17 cellular contexts compared by ENCODE assay signal in genomic region chr22:45935573-45935972, GRCh38. TPM values are rescaled to one million over a fixed set of nuclear protein-coding genes. Genes with fewer than 3 reads are reported as not detected.
DNase-seq lines count a peak whose midpoint lies in the region; ATAC-seq and TF ChIP-seq lines count a peak whose summit lies in the region.
"Had no signal": no experiment of that assay in that cellular context is flagged by ENCODE, and none has a peak within 500 bp of the region (broad histone marks: within the 10 kb centered on the region; RNA-seq: fewer than 3 reads in every experiment).

No MANE protein-coding gene starts in this region.

- H3F3A ChIP-seq in SK-N-SH (replicated peaks; ENCODE audit: insufficient read depth) = peaks cover 3% of the 10 kb centered on the region

- TF ChIP-seq RAD21 in SK-N-SH (IDR thresholded peaks at IDR 0.05; ENCODE audit: low read length) = no peak

- H3K4me1 ChIP-seq in SK-N-SH (ENCODE audit: control insufficient read depth in 1 of 2, insufficient read depth in 2 of 2, low read depth in 1 of 2, low read length in 1 of 2) = peaks cover 5 to 10% of the 10 kb centered on the region in 2 experiments; a peak in 2 of 4 replicates

- WGBS in SK-N-SH (ENCODE audit: low lambda C conversion rate) = 53% methylated on average over 3 of the region's 6 CpGs

- H3K27me3 ChIP-seq in SK-N-SH (ENCODE audit: insufficient read depth) = no peaks in the 10 kb centered on the region

- POLR2A ChIA-PET in SK-N-SH (lab: Yijun Ruan, JAX) (no interaction called here), RWPE1 (lab: Yijun Ruan, JAX; ENCODE audit: low non-redundant PET) (no interaction called here)

- H3K27ac ChIP-seq in SK-N-SH (ENCODE audit: low read depth in 2 of 2, low read length in 1 of 2) (no peak overlapping the region), RWPE1 (peak overlapping the region; percentile 99), epithelial cell of prostate (peak overlapping the region; percentile 81)
- H3K27ac ChIP-seq: 22Rv1 had no signal

- H3K27me3 Mint-ChIP-seq in stimulated activated naive B cell treated with anti-CD40 and anti-IgM and Interleukin-4, amounts not matched to agents 10 μg/mL and 1 μg/mL and 100 μg/mL, for 72 hours = peaks cover 39 to 52% of the 10 kb centered on the region in 2 donors

- no peak overlapping the region for H3K9ac ChIP-seq in SK-N-SH

- H3K27ac Mint-ChIP-seq in stimulated activated naive B cell treated with anti-CD40 and anti-IgM and Interleukin-4, amounts not matched to agents 10 μg/mL and 1 μg/mL and 100 μg/mL, for 72 hours = peak overlapping the region; percentile 25
- no peak overlapping the region for H3K27ac Mint-ChIP-seq in stimulated activated effector memory CD8-positive, alpha-beta T cell treated with anti-CD3 and anti-CD28 coated beads, Interleukin-12 subunit alpha, Interleukin-12 subunit beta, amount 100 ng/mL, for 72 hours
- H3K27ac Mint-ChIP-seq: CD4-positive, CD25-positive, alpha-beta regulatory T cell; GM23338 had no signal

- no peak overlapping the region for H2AFZ ChIP-seq in SK-N-SH (ENCODE audit: low read depth)
- H2AFZ ChIP-seq: GM23338 had no signal

- H3K36me3 ChIP-seq in SK-N-SH (replicated peaks in 1 of 2; ENCODE audit: control insufficient read depth in 1 of 2, insufficient read depth in 2 of 2, low read length in 1 of 2) = no peaks in the 10 kb centered on the region

- H3K4me1 Mint-ChIP-seq in stimulated activated naive B cell treated with anti-CD40 and anti-IgM and Interleukin-4, amounts not matched to agents 10 μg/mL and 1 μg/mL and 100 μg/mL, for 72 hours = peaks cover 1 to 7% of the 10 kb centered on the region in 2 donors
- H3K4me1 Mint-ChIP-seq in stimulated activated effector memory CD8-positive, alpha-beta T cell treated with anti-CD3 and anti-CD28 coated beads, Interleukin-12 subunit alpha, Interleukin-12 subunit beta, amount 100 ng/mL, for 72 hours = peaks cover 5% of the 10 kb centered on the region
- H3K4me1 Mint-ChIP-seq: CD4-positive, CD25-positive, alpha-beta regulatory T cell; GM23338 had no signal

- no peaks in the 10 kb centered on the region for H3K79me2 ChIP-seq in SK-N-SH (ENCODE audit: insufficient read depth)

- TF ChIP-seq EP300 in SK-N-SH (IDR thresholded peaks at IDR 0.05; ENCODE audit: borderline replicate concordance in 1 of 2, low read depth in 1 of 2, low read length in 1 of 2) = no peak

- TF ChIP-seq CTCF in SK-N-SH (IDR thresholded peaks at IDR 0.05) (no peak), RWPE1 (conservative IDR thresholded peaks at IDR 0.05; ENCODE audit: low read depth) (no peak)

- no peaks in the 10 kb centered on the region for H3K9me2 ChIP-seq in SK-N-SH

- CTCF ChIA-PET in SK-N-SH (lab: Yijun Ruan, JAX) (interaction anchor here (1.8 kb wide), 1 partner anchor 72 kb away, joined by 7 read pairs; no protein-coding TSS in a partner anchor), RWPE1 (lab: Yijun Ruan, JAX) (no interaction called here)

- no peak for ATAC-seq in SK-N-SH treated with all-trans-retinoic acid at 6 μM for 48 hours
- ATAC-seq in stimulated activated naive B cell treated with anti-CD40 and anti-IgM and Interleukin-4, amounts not matched to agents 10 μg/mL and 1 μg/mL and 100 μg/mL, for 72 hours (replicated peaks) = no peak
- ATAC-seq in stimulated activated effector memory CD8-positive, alpha-beta T cell treated with anti-CD3 and anti-CD28 coated beads, Interleukin-12 subunit alpha, Interleukin-12 subunit beta, amount 100 ng/mL, for 72 hours = no peak
- no peak for ATAC-seq in HG02642 (IDR thresholded peaks at IDR 0.05; ENCODE audit: poor library complexity, unreplicated experiment)
- ATAC-seq: GM12878, GM23338, Right ventricle myocardium inferior had no signal

- no peak overlapping the region for H3K4me3 Mint-ChIP-seq in stimulated activated naive B cell treated with anti-CD40 and anti-IgM and Interleukin-4, amounts not matched to agents 10 μg/mL and 1 μg/mL and 100 μg/mL, for 72 hours
- H3K4me3 Mint-ChIP-seq in stimulated activated effector memory CD8-positive, alpha-beta T cell treated with anti-CD3 and anti-CD28 coated beads, Interleukin-12 subunit alpha, Interleukin-12 subunit beta, amount 100 ng/mL, for 72 hours = no peak overlapping the region
- H3K4me3 Mint-ChIP-seq: CD4-positive, CD25-positive, alpha-beta regulatory T cell; GM23338 had no signal

- H3K4me3 ChIP-seq in SK-N-SH (ENCODE audit: low read depth in 2 of 2, low read length in 1 of 2) = no peak overlapping the region
- H3K4me3 ChIP-seq: GM12878, GM23338 had no signal

- H4K20me1 ChIP-seq in SK-N-SH (ENCODE audit: insufficient read depth) = no peaks in the 10 kb centered on the region

- peaks cover 2 to 3% of the 10 kb centered on the region in 2 donors for H3K36me3 Mint-ChIP-seq in stimulated activated naive B cell treated with anti-CD40 and anti-IgM and Interleukin-4, amounts not matched to agents 10 μg/mL and 1 μg/mL and 100 μg/mL, for 72 hours
- H3K36me3 Mint-ChIP-seq in stimulated activated effector memory CD8-positive, alpha-beta T cell treated with anti-CD3 and anti-CD28 coated beads, Interleukin-12 subunit alpha, Interleukin-12 subunit beta, amount 100 ng/mL, for 72 hours = no peaks in the 10 kb centered on the region
- H3K36me3 Mint-ChIP-seq: CD4-positive, CD25-positive, alpha-beta regulatory T cell had no signal

- no peak for DNase-seq in SK-N-SH
- no peak for DNase-seq in RWPE1 (ENCODE audit: low spot score)
- no peak for DNase-seq in epithelial cell of prostate (ENCODE audit: low read depth, low spot score)
- DNase-seq in stimulated activated naive B cell treated with anti-CD40 and anti-IgM and Interleukin-4, amounts not matched to agents 10 μg/mL and 1 μg/mL and 100 μg/mL, for 72 hours = no peak
- no peak for DNase-seq in SW 1271 (lab: John Stamatoyannopoulos, UW)
- no peak for DNase-seq in stimulated activated effector memory CD8-positive, alpha-beta T cell treated with anti-CD3 and anti-CD28 coated beads, Interleukin-12 subunit alpha, Interleukin-12 subunit beta, amount 100 ng/mL, for 72 hours (ENCODE audit: low spot score in 2 of 2)
- DNase-seq: CD4-positive, CD25-positive, alpha-beta regulatory T cell; GF-D8; NCI-H1417 treated with DMSO at 0.1 percent for 48 hours; NCI-H1930; NCI-H226 had no signal

- H3K9me3 ChIP-seq in SK-N-SH = no peaks in the 10 kb centered on the region

- H3K4me2 ChIP-seq in SK-N-SH = peak overlapping the region; percentile 83; the same call in 1 of the 2 replicates
- H3K4me2 ChIP-seq: GM23338 had no signal

- H3K9me3 Mint-ChIP-seq in stimulated activated naive B cell treated with anti-CD40 and anti-IgM and Interleukin-4, amounts not matched to agents 10 μg/mL and 1 μg/mL and 100 μg/mL, for 72 hours = peaks cover 3 to 5% of the 10 kb centered on the region in 2 donors
- H3K9me3 Mint-ChIP-seq in stimulated activated effector memory CD8-positive, alpha-beta T cell treated with anti-CD3 and anti-CD28 coated beads, Interleukin-12 subunit alpha, Interleukin-12 subunit beta, amount 100 ng/mL, for 72 hours = peaks cover 2% of the 10 kb centered on the region
- H3K9me3 Mint-ChIP-seq: GM23338 had no signal

TF ChIP-seq in SK-N-SH, 30 proteins besides CTCF, POLR2A, EP300 and RAD21:
- TF ChIP-seq SMC3 (IDR thresholded peaks at IDR 0.05; ENCODE audit: low read depth, low read length) (no peak), IRF3 (IDR thresholded peaks at IDR 0.05; ENCODE audit: low read depth, low read length) (no peak), TEAD4 (IDR thresholded peaks at IDR 0.05; ENCODE audit: borderline replicate concordance, insufficient read depth) (no peak)

TF ChIP-seq in SK-N-SH treated with all-trans-retinoic acid at 6 μM for 48 hours, 23 proteins besides CTCF, POLR2A, EP300 and RAD21 (continues in another document):
- TF ChIP-seq CSDC2 (CRISPR knock-in tag; IDR thresholded peaks at IDR 0.05) (no peak), TCF4 (CRISPR knock-in tag; IDR thresholded peaks at IDR 0.05; ENCODE audit: borderline replicate concordance) (no peak), TOX (CRISPR knock-in tag; IDR thresholded peaks at IDR 0.05; ENCODE audit: borderline replicate concordance) (no peak), ZC3H10 (CRISPR knock-in tag; IDR thresholded peaks at IDR 0.05) (no peak), ZNF8 (CRISPR knock-in tag; IDR thresholded peaks at IDR 0.05) (no peak), TSHZ2 (CRISPR knock-in tag; IDR thresholded peaks at IDR 0.05) (no peak), CREB5 (CRISPR knock-in tag; IDR thresholded peaks at IDR 0.05; ENCODE audit: low read depth) (no peak), ZNF70 (CRISPR knock-in tag; IDR thresholded peaks at IDR 0.05) (no peak)

RNA-seq across cellular contexts. Expression of gene WNT7B, which starts 41.4 kb away (rescaled TPM):
- 0.13 TPM in 1 of 2 replicates, not detected in the other for polyA plus RNA-seq in SK-N-SH (2012; rRNA removed)
- polyA plus RNA-seq in SK-N-SH (2012; cell fraction: cytosol; rRNA removed) = 0.01 and 0.20 TPM in 2 replicates
- polyA plus RNA-seq in SK-N-SH (2012; cell fraction: nucleus; rRNA removed) = 0.08 TPM in 2 replicates
- polyA plus RNA-seq: CD4-positive, CD25-positive, alpha-beta regulatory T cell; GM23338 had no signal

Comparison
In these comparisons a context has a peak if more than half of its experiments do, and no peak if none do; other contexts are left out.
1. H3K27ac ChIP-seq: peak in RWPE1 (single experiment) and epithelial cell of prostate (single experiment); none in SK-N-SH (0 of 2).